Comparison of ENCODE assay signal across 8 cellular contexts in genomic region chr12:53344824-53345485, GRCh38. TPM values are rescaled to one million over a fixed set of nuclear protein-coding genes. Genes with fewer than 3 reads are reported as not detected.
DNase-seq lines count a peak whose midpoint lies in the region; ATAC-seq, FAIRE-seq and TF ChIP-seq lines count a peak whose summit lies in the region.

No MANE protein-coding gene starts in this region.

- peak overlapping the region; percentile 97 for H3K4me3 Mint-ChIP-seq in neural progenitor cell

- H3K9ac ChIP-seq in neural progenitor cell: no peak overlapping the region

- no peaks in the 10 kb centered on the region for H4K20me1 ChIP-seq in neural progenitor cell (ENCODE audit: low read depth)

- ATAC-seq in RWPE2 (ENCODE audit: low read depth): peak; percentile 66
- ATAC-seq in foreskin keratinocyte: peak; percentile 62

- H3K4me1 ChIP-seq in RWPE2 (ENCODE audit: insufficient read depth, poor library complexity, severe bottlenecking) (no peaks in the 10 kb centered on the region), foreskin keratinocyte (no peaks in the 10 kb centered on the region), neural progenitor cell (peaks cover 8% of the 10 kb centered on the region)

- no peak for FAIRE-seq in HTR-8/SVneo (lab: Jason Lieb, UNC)

- no peaks in the 10 kb centered on the region for H3K79me2 ChIP-seq in neural progenitor cell (ENCODE audit: low read depth)

- H2AFZ ChIP-seq in neural progenitor cell (replicated peaks): peak overlapping the region; percentile 92

- H3K4me1 Mint-ChIP-seq in neural progenitor cell: peaks cover 25% of the 10 kb centered on the region

- peak; percentile 45 for DNase-seq in NCI-H2107 treated with DMSO at 0.1 percent for 48 hours (lab: John Stamatoyannopoulos, UW; ENCODE audit: unreplicated experiment)
- no peak for DNase-seq in NCI-H2107 (lab: John Stamatoyannopoulos, UW)
- DNase-seq in HTR-8/SVneo (ENCODE audit: insufficient read length, low spot score): peak; percentile 72
- DNase-seq in RWPE2 (ENCODE audit: low spot score): no peak
- peak; percentile 69 for DNase-seq in activated gamma-delta T cell treated with Interleukin-2 at 50 U/mL for 16 hours
- DNase-seq in foreskin keratinocyte: peak in 1 of 2 donors; percentile 61
- peak; percentile 86 for DNase-seq in neural progenitor cell (ENCODE audit: low spot score)
- peak; percentile 57 for DNase-seq in stromal cell of bone marrow (ENCODE audit: low read depth)

- H3K4me3 ChIP-seq in RWPE2 (ENCODE audit: severe bottlenecking): peak overlapping the region; percentile 41
- H3K4me3 ChIP-seq in neural progenitor cell: peak overlapping the region; percentile 71

- H3K27ac ChIP-seq in RWPE2 (ENCODE audit: poor library complexity, severe bottlenecking) (no peak overlapping the region), foreskin keratinocyte (no peak overlapping the region), neural progenitor cell (no peak overlapping the region)

- peak; percentile 55 for TF ChIP-seq CTCF in RWPE2 (IDR thresholded peaks at IDR 0.05; ENCODE audit: poor library complexity, severe bottlenecking)
- peak; percentile 79 for TF ChIP-seq CTCF in foreskin keratinocyte (conservative IDR thresholded peaks at IDR 0.05)
- TF ChIP-seq CTCF in neural progenitor cell (IDR thresholded peaks at IDR 0.05): peak; percentile 42

- H3K27me3 Mint-ChIP-seq in neural progenitor cell (ENCODE audit: insufficient read depth, low read depth): peaks cover 18% of the 10 kb centered on the region

- no peaks in the 10 kb centered on the region for H3K9me3 Mint-ChIP-seq in neural progenitor cell

- H3K36me3 ChIP-seq in RWPE2 (ENCODE audit: low read depth) (no peaks in the 10 kb centered on the region), neural progenitor cell (no peaks in the 10 kb centered on the region)

- peak overlapping the region; percentile 97 for H3K4me2 ChIP-seq in neural progenitor cell

- H3F3A ChIP-seq in neural progenitor cell (ENCODE audit: low read depth): peaks cover 23% of the 10 kb centered on the region

- H3K9me3 ChIP-seq in RWPE2 (ENCODE audit: severe bottlenecking) (no peaks in the 10 kb centered on the region), neural progenitor cell (ENCODE audit: low read depth) (no peaks in the 10 kb centered on the region)

- no peaks in the 10 kb centered on the region for H3K27me3 ChIP-seq in RWPE2 (ENCODE audit: insufficient read depth, poor library complexity, severe bottlenecking)
- H3K27me3 ChIP-seq in foreskin keratinocyte: peaks cover 5% of the 10 kb centered on the region
- H3K27me3 ChIP-seq in neural progenitor cell: peaks cover 6% of the 10 kb centered on the region

- no peaks in the 10 kb centered on the region for H3K36me3 Mint-ChIP-seq in neural progenitor cell

- peak overlapping the region; percentile 95 for H3K27ac Mint-ChIP-seq in neural progenitor cell

RNA-seq across cellular contexts. Expression of gene SP7, which starts 8.8 kb away (rescaled TPM):
- total RNA-seq in foreskin keratinocyte (not detected in 2 replicates), neural progenitor cell (ENCODE audit: low replicate concordance) (0.74 and 0.90 TPM in 2 replicates)
- not detected in 2 replicates for polyA plus RNA-seq in foreskin keratinocyte

RNA-seq across cellular contexts. Expression of gene AAAS, which starts 23.5 kb away (rescaled TPM):
- total RNA-seq in foreskin keratinocyte (55.8 and 58.5 TPM in 2 replicates), neural progenitor cell (ENCODE audit: low replicate concordance) (51.0 and 105 TPM in 2 replicates)
- polyA plus RNA-seq in foreskin keratinocyte: 58.8 and 62.8 TPM in 2 replicates

RNA-seq across cellular contexts. Expression of gene SP1, which starts 35.0 kb away (rescaled TPM):
- 44.7 and 45.3 TPM in 2 replicates for total RNA-seq in foreskin keratinocyte
- polyA plus RNA-seq in foreskin keratinocyte: 7.2 and 8.4 TPM in 2 replicates
- 67.8 and 71.0 TPM in 2 replicates for total RNA-seq in neural progenitor cell (ENCODE audit: low replicate concordance)

RNA-seq across cellular contexts. Expression of gene MYG1, which starts 45.5 kb away (rescaled TPM):
- total RNA-seq in foreskin keratinocyte (65.7 and 66.0 TPM in 2 replicates), neural progenitor cell (ENCODE audit: low replicate concordance) (48.8 and 55.7 TPM in 2 replicates)
- 67.4 and 75.2 TPM in 2 replicates for polyA plus RNA-seq in foreskin keratinocyte

RNA-seq across cellular contexts. Expression of gene PFDN5, which starts 49.6 kb away (rescaled TPM):
- 413 and 428 TPM in 2 replicates for total RNA-seq in foreskin keratinocyte
- 615 and 639 TPM in 2 replicates for polyA plus RNA-seq in foreskin keratinocyte
- 425 and 443 TPM in 2 replicates for total RNA-seq in neural progenitor cell (ENCODE audit: low replicate concordance)

Comparison
In these comparisons a context has a peak if more than half of its experiments do, and no peak if none do; other contexts are left out.
1. DNase-seq: peak in NCI-H2107 treated with DMSO at 0.1 percent for 48 hours (single experiment), HTR-8/SVneo (single experiment), activated gamma-delta T cell treated with Interleukin-2 at 50 U/mL for 16 hours (single experiment), neural progenitor cell (single experiment) and stromal cell of bone marrow (single experiment); none in NCI-H2107 (single experiment) and RWPE2 (single experiment).
2. Peak in every context shown above with its lines, with median percentiles within 50 percentile points of each other: CTCF ChIP-seq.